ENCODE assay signal across 15 cellular contexts in the genomic region with DNA sequence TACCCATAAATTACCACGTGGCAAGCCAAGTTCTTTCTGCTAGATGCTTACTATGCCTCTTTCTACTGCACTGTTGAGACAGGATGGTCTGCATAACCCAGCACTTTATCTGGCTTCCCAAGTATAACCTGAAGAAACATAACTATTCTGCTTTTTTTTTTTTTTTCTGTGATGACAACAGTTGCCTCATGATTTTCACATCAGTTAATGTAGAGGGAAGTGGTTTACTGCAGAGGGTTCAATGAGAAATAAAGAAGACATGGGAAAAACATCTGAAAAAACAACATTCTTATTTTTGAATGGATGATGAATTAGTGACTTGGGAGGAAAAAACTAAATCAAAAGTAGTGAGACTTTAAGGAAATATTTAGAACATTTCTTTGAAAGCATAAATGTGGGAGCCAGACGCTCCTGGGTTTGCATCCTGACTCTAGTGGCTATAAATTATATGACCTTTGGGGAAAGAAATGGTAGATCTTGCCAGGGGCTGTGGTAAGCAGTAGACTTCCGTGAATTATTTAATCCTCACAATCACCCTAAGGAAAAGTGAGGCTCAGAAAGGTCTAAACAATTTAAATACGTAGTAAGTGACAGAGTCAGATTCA.
"Had no signal": no experiment of that assay in that cellular context is flagged by ENCODE, and none has a peak within 500 bp of the region (broad histone marks: within the 10 kb centered on the region; RNA-seq: fewer than 3 reads in every experiment).

No MANE protein-coding gene starts in this region.

- H3K36me3 ChIP-seq: heart left ventricle, upper lobe of left lung had no signal

- H3K9me3 ChIP-seq: upper lobe of left lung had no signal

- H3K4me3 ChIP-seq: heart left ventricle, upper lobe of left lung had no signal

- H3K27me3 ChIP-seq: heart left ventricle, upper lobe of left lung had no signal

- DNase-seq: activated CD4-positive, alpha-beta T cell treated with anti-CD3 and anti-CD28 coated beads for 1 hour; activated CD4-positive, alpha-beta T cell treated with anti-CD3 and anti-CD28 coated beads, Interleukin-2, amount 50 U/mL, for 48 hours; activated CD8-positive, alpha-beta memory T cell treated with anti-CD3 and anti-CD28 coated beads, Interleukin-2, amount 10 ng/mL, durations not matched to agents 7 days and 5 days; activated effector memory CD4-positive, alpha-beta T cell treated with anti-CD3 and anti-CD28 coated beads, Interleukin-2, amount 50 U/mL, for 16 hours; activated T-cell treated with anti-CD3 and anti-CD28 coated beads, Interleukin-2, amount 50 U/mL, for 24 hours; amygdala; endodermal cell; heart left ventricle; left ventricle myocardium superior; mesendoderm; stimulated activated CD4-positive, alpha-beta T cell treated with anti-CD3 and anti-CD28 coated beads, Interleukin-4, amount 100 ng/mL, for 1 hour; stimulated activated CD8-positive, alpha-beta memory T cell treated with anti-CD3 and anti-CD28 coated beads, Interleukin-4, amount 100 ng/mL, for 48 hours; T-helper 9 cell; upper lobe of left lung had no signal

- ATAC-seq: activated CD8-positive, alpha-beta memory T cell treated with anti-CD3 and anti-CD28 coated beads, Interleukin-2, amount 10 ng/mL, durations not matched to agents 7 days and 5 days; esophagus mucosa; heart left ventricle; left ventricle myocardium superior had no signal

- H3K27ac ChIP-seq: upper lobe of left lung had no signal
